In the genomic region with DNA sequence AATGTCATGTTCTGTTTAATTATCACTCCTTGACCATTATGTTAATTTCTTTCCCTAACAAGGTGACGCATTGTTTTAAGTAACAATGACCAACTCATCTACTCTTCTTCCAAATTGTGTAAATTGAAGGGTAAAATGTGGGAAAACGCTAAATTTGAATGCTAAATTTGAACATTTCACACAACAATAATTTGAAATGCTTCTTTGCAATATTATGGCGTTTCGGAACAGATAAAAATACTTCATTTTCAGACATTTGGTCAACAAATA, we compare ENCODE assay signal across 8 cellular contexts. TPM values are rescaled to one million over a fixed set of nuclear protein-coding genes. Genes with fewer than 3 reads are reported as not detected.
DNase-seq lines count a peak whose midpoint lies in the region; ATAC-seq and TF ChIP-seq lines count a peak whose summit lies in the region.

No MANE protein-coding gene starts in this region.

- CTCF ChIA-PET in A673 (lab: Charles Lee), result no interaction called here

- no peak for ATAC-seq in GM19023 (IDR thresholded peaks at IDR 0.05; ENCODE audit: unreplicated experiment)
- no peak for ATAC-seq in activated CD4-positive, CD25-positive, alpha-beta regulatory T cell treated with anti-CD3 and anti-CD28 coated beads, Interleukin-2, amount 50 U/mL, for 24 hours
- no peak for ATAC-seq in HG03571 (IDR thresholded peaks at IDR 0.05; ENCODE audit: unreplicated experiment)

- DNase-seq in A673 (ENCODE audit: low spot score) (no peak), cardiac fibroblast (ENCODE audit: low read depth in 2 of 2) (no peak), iPS-NIHi7 (ENCODE audit: extremely low spot score) (no peak)

- H3K4me3 ChIP-seq in A673 (ENCODE audit: low read depth, low read length, poor library complexity, severe bottlenecking) (peak overlapping the region; percentile 100), HUES64 (ENCODE audit: low read length) (peak overlapping the region; percentile 91), cardiac fibroblast (replicated peaks in 1 of 2; ENCODE audit: low read depth in 2 of 2, low read length in 2 of 2) (peak overlapping the region; percentile 65 to 84), muscle layer of duodenum (ENCODE audit: low read depth in 1 of 2, low read length in 2 of 2) (peak overlapping the region; percentile 86 to 92)

- H3K36me3 ChIP-seq in A673 (ENCODE audit: insufficient read depth, low read length, poor library complexity, severe bottlenecking) (no peaks in the 10 kb centered on the region), HUES64 (ENCODE audit: insufficient read depth, low read length) (no peaks in the 10 kb centered on the region), muscle layer of duodenum (ENCODE audit: control insufficient read depth in 1 of 2, insufficient read depth in 2 of 2, low read length in 2 of 2) (no peaks in the 10 kb centered on the region)

- POLR2A ChIA-PET in A673 (lab: Charles Lee; ENCODE audit: low non-redundant PET), result no interaction called here

- no peak for TF ChIP-seq CTCF in A673 (conservative IDR thresholded peaks at IDR 0.05; ENCODE audit: low read depth, low read length)
- TF ChIP-seq CTCF in cardiac fibroblast (IDR thresholded peaks at IDR 0.05; ENCODE audit: low read depth, low read length), result no peak

- 74% methylated on average over 2 of the region's 4 CpGs for WGBS in HUES64

- H3K9ac ChIP-seq in HUES64 (ENCODE audit: low read depth, low read length), result peak overlapping the region; percentile 78

- H3K27ac ChIP-seq in A673 (ENCODE audit: low read depth, low read length, poor library complexity, severe bottlenecking), result peak overlapping the region; percentile 96
- no peak overlapping the region for H3K27ac ChIP-seq in HUES64 (ENCODE audit: low read depth, low read length)
- peak overlapping the region; percentile 73 for H3K27ac ChIP-seq in muscle layer of duodenum (ENCODE audit: low read length)

- BruUV-seq in A673 (replicated peaks; lab: Mats Ljungman, UMichigan), result TSS peak; percentile 89

- H3K9me3 ChIP-seq in A673 (ENCODE audit: low read depth, low read length, poor library complexity, severe bottlenecking), result no peaks in the 10 kb centered on the region
- no peaks in the 10 kb centered on the region for H3K9me3 ChIP-seq in HUES64 (ENCODE audit: insufficient read depth, low read depth, low read length)
- H3K9me3 ChIP-seq in muscle layer of duodenum (ENCODE audit: control insufficient read depth in 1 of 2, low read length in 2 of 2), result no peaks in the 10 kb centered on the region

- H3K27me3 ChIP-seq in A673 (replicated peaks; ENCODE audit: insufficient read depth, low read depth, low read length, poor library complexity) (no peaks in the 10 kb centered on the region), HUES64 (ENCODE audit: insufficient read depth, low read length) (peaks cover 6% of the 10 kb centered on the region; the same call in 1 of the 2 replicates), muscle layer of duodenum (ENCODE audit: low read depth, low read length) (no peaks in the 10 kb centered on the region)

- no peaks in the 10 kb centered on the region for H3K4me1 ChIP-seq in A673 (ENCODE audit: insufficient read depth, low read length, poor library complexity, severe bottlenecking)
- H3K4me1 ChIP-seq in HUES64 (ENCODE audit: insufficient read depth, low read length), result peaks cover 11% of the 10 kb centered on the region
- H3K4me1 ChIP-seq in muscle layer of duodenum (ENCODE audit: control insufficient read depth in 1 of 2, insufficient read depth in 2 of 2, low read length in 2 of 2), result peaks cover 0 to 20% of the 10 kb centered on the region in 2 donors

- intact Hi-C loops in A673 (cut with micrococcal nuclease; ENCODE audit: unreplicated experiment), result no loop called here

RNA-seq across cellular contexts. Expression of a gene that starts 29.2 kb away (rescaled TPM):
- total RNA-seq in A673 (2021), result 52.9 and 53.1 TPM in 2 replicates
- 6.7 TPM for polyA plus RNA-seq in HUES64 (2013, experiment 1 of 2)
- 7.5 TPM for polyA plus RNA-seq in HUES64 (2013, experiment 2 of 2)
